In the genomic region with DNA sequence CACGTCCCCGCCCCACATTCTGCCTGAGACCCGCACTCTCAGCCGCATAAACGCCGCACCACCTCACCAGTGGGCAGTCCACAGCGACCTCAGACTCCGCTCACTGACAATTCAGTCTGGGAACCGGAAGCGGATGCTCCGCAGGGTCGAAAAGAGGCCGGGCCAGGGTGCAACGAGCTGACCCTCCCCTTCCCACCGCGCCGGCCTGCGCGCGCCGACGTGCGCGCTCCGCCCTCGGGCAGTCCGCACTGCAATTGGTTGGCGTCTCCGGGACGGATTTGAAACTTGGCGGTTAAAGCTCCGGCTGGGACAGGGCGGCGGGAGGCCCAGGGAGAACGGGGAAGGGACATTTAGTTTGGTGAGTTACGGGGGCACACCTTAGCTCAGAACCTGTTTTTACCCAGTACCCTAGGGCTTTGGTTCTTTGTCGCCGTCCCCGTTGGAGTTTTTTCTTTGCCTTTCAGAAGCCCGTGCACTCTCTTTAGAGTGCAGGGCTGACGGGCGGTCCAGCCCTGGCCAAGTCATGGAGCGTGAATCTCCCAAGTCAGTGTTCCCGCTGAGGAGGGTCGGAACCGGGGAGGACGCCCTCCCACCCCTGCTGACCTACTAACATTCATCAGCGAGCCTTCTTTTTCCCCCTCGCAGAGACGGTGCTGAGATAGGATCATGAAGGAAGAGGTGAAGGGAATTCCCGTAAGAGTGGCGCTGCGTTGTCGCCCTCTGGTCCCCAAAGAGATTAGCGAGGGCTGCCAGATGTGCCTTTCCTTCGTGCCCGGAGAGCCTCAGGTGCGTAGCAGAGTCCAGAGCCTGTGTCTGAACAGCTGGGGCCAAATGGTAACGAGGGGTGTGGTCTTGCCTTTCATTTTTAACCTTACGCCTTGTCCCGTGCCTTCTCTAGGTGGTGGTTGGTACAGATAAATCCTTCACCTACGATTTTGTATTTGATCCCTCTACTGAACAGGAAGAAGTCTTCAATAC, we compare ENCODE assay signal across 8 cellular contexts. TPM values are rescaled to one million over a fixed set of nuclear protein-coding genes. Genes with fewer than 3 reads are reported as not detected.
A peak's percentile ranks its signal among the peaks of the same experiment; 100 is the strongest.
DNase-seq lines count a peak whose midpoint lies in the region; ATAC-seq lines count a peak whose summit lies in the region.

A gene with protein sequence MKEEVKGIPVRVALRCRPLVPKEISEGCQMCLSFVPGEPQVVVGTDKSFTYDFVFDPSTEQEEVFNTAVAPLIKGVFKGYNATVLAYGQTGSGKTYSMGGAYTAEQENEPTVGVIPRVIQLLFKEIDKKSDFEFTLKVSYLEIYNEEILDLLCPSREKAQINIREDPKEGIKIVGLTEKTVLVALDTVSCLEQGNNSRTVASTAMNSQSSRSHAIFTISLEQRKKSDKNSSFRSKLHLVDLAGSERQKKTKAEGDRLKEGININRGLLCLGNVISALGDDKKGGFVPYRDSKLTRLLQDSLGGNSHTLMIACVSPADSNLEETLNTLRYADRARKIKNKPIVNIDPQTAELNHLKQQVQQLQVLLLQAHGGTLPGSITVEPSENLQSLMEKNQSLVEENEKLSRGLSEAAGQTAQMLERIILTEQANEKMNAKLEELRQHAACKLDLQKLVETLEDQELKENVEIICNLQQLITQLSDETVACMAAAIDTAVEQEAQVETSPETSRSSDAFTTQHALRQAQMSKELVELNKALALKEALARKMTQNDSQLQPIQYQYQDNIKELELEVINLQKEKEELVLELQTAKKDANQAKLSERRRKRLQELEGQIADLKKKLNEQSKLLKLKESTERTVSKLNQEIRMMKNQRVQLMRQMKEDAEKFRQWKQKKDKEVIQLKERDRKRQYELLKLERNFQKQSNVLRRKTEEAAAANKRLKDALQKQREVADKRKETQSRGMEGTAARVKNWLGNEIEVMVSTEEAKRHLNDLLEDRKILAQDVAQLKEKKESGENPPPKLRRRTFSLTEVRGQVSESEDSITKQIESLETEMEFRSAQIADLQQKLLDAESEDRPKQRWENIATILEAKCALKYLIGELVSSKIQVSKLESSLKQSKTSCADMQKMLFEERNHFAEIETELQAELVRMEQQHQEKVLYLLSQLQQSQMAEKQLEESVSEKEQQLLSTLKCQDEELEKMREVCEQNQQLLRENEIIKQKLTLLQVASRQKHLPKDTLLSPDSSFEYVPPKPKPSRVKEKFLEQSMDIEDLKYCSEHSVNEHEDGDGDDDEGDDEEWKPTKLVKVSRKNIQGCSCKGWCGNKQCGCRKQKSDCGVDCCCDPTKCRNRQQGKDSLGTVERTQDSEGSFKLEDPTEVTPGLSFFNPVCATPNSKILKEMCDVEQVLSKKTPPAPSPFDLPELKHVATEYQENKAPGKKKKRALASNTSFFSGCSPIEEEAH (plus strand): TSS at position 312 of the 978 bp plus-strand sequence. CDS start 355 bp downstream, at position 667.
A gene with protein sequence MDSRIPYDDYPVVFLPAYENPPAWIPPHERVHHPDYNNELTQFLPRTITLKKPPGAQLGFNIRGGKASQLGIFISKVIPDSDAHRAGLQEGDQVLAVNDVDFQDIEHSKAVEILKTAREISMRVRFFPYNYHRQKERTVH (minus strand): TSS at position 135 of the 978 bp plus-strand sequence. CDS start 586 bp downstream, outside the sequence.

- peaks cover 3% of the 10 kb centered on the region for H3K4me1 ChIP-seq in CD4-positive, CD25-positive, alpha-beta regulatory T cell (ENCODE audit: control insufficient read depth, insufficient read depth, low read length, poor library complexity, severe bottlenecking)

- H3K27ac Mint-ChIP-seq in CD4-positive, CD25-positive, alpha-beta regulatory T cell: peak within 1 kb of the TSS; percentile 74 to 87 (median 86)
- H3K27ac Mint-ChIP-seq in activated CD8-positive, alpha-beta T cell treated with anti-CD3 and anti-CD28 coated beads, Interleukin-2, amount 10 ng/mL, durations not matched to agents 7 days and 5 days: peak within 1 kb of the TSS; percentile 94

- H3K9me3 ChIP-seq in CD4-positive, CD25-positive, alpha-beta regulatory T cell (ENCODE audit: control insufficient read depth in 2 of 2, low read length in 2 of 2): no peaks in the 10 kb centered on the region

- CTCF ChIA-PET in activated CD8-positive, alpha-beta T cell treated with anti-CD3 and anti-CD28 coated beads, Interleukin-2, amount 10 ng/mL, durations not matched to agents 7 days and 5 days (lab: Charles Lee): no interaction called here

- H3K9me3 Mint-ChIP-seq in CD4-positive, CD25-positive, alpha-beta regulatory T cell: no peaks in the 10 kb centered on the region
- no peaks in the 10 kb centered on the region for H3K9me3 Mint-ChIP-seq in activated CD8-positive, alpha-beta T cell treated with anti-CD3 and anti-CD28 coated beads, Interleukin-2, amount 10 ng/mL, durations not matched to agents 7 days and 5 days (ENCODE audit: insufficient read depth)

- peaks cover 8% of the 10 kb centered on the region for H3K36me3 Mint-ChIP-seq in CD4-positive, CD25-positive, alpha-beta regulatory T cell
- H3K36me3 Mint-ChIP-seq in activated CD8-positive, alpha-beta T cell treated with anti-CD3 and anti-CD28 coated beads, Interleukin-2, amount 10 ng/mL, durations not matched to agents 7 days and 5 days (ENCODE audit: low read depth): peaks cover 46% of the 10 kb centered on the region

- H3K4me3 Mint-ChIP-seq in CD4-positive, CD25-positive, alpha-beta regulatory T cell: peak within 1 kb of the TSS; percentile 89 to 97 (median 91)
- H3K4me3 Mint-ChIP-seq in activated CD8-positive, alpha-beta T cell treated with anti-CD3 and anti-CD28 coated beads, Interleukin-2, amount 10 ng/mL, durations not matched to agents 7 days and 5 days: peak within 1 kb of the TSS; percentile 94

- H3K4me1 Mint-ChIP-seq in CD4-positive, CD25-positive, alpha-beta regulatory T cell: peaks cover 5 to 27% (median 11%) of the 10 kb centered on the region in 4 donors
- H3K4me1 Mint-ChIP-seq in activated CD8-positive, alpha-beta T cell treated with anti-CD3 and anti-CD28 coated beads, Interleukin-2, amount 10 ng/mL, durations not matched to agents 7 days and 5 days (ENCODE audit: low read depth): peaks cover 30% of the 10 kb centered on the region

- peaks cover 3% of the 10 kb centered on the region for H3K36me3 ChIP-seq in CD4-positive, CD25-positive, alpha-beta regulatory T cell (ENCODE audit: control insufficient read depth, insufficient read depth, low read length)

- peak; percentile 74 to 90 (median 80) for DNase-seq in CD4-positive, CD25-positive, alpha-beta regulatory T cell
- DNase-seq in NCI-H774 (lab: John Stamatoyannopoulos, UW) (peak; percentile 70), medulla oblongata (ENCODE audit: extremely low spot score) (peak; percentile 77)
- DNase-seq in activated CD8-positive, alpha-beta T cell treated with anti-CD3 and anti-CD28 coated beads, Interleukin-2, amount 10 ng/mL, durations not matched to agents 7 days and 5 days: peak; percentile 87
- DNase-seq in effector CD4-positive, alpha-beta T cell: peak; percentile 60
- peak; percentile 58 to 67 (median 61) for DNase-seq in stimulated activated CD4-positive, alpha-beta T cell treated with anti-CD3 and anti-CD28 coated beads, TNF-alpha, amount 100 ng/mL, for 48 hours (ENCODE audit: low read depth in 3 of 3)

- H3K4me3 ChIP-seq in CD4-positive, CD25-positive, alpha-beta regulatory T cell (ENCODE audit: low read depth, low read length): peak within 1 kb of the TSS; percentile 75

- peak within 1 kb of the TSS; percentile 63 for H3K27ac ChIP-seq in CD4-positive, CD25-positive, alpha-beta regulatory T cell (ENCODE audit: insufficient read depth, low read length, poor library complexity, severe bottlenecking)

- no peaks in the 10 kb centered on the region for H3K27me3 Mint-ChIP-seq in CD4-positive, CD25-positive, alpha-beta regulatory T cell
- H3K27me3 Mint-ChIP-seq in activated CD8-positive, alpha-beta T cell treated with anti-CD3 and anti-CD28 coated beads, Interleukin-2, amount 10 ng/mL, durations not matched to agents 7 days and 5 days (ENCODE audit: low read depth): no peaks in the 10 kb centered on the region

- H3K27me3 ChIP-seq in CD4-positive, CD25-positive, alpha-beta regulatory T cell (ENCODE audit: control insufficient read depth, insufficient read depth, low read length): no peaks in the 10 kb centered on the region

- peak; percentile 97 to 98 for ATAC-seq in CD4-positive, CD25-positive, alpha-beta regulatory T cell (ENCODE audit: low read depth in 2 of 2)
- peak; percentile 95 for ATAC-seq in GM19351 (IDR thresholded peaks at IDR 0.05; ENCODE audit: unreplicated experiment)
- peak; percentile 98 for ATAC-seq in HG03520 (IDR thresholded peaks at IDR 0.05; ENCODE audit: unreplicated experiment)
- peak; percentile 99 for ATAC-seq in activated CD8-positive, alpha-beta T cell treated with anti-CD3 and anti-CD28 coated beads, Interleukin-2, amount 10 ng/mL, durations not matched to agents 7 days and 5 days

- POLR2A ChIA-PET in activated CD8-positive, alpha-beta T cell treated with anti-CD3 and anti-CD28 coated beads, Interleukin-2, amount 10 ng/mL, durations not matched to agents 7 days and 5 days (lab: Charles Lee): interaction anchor here (0.6 to 2.1 kb wide), 7 partner anchors 9 to 892 kb away, joined by 3 to 7 read pairs (median 3); a partner anchor contains a TSS

RNA-seq across cellular contexts. Expression of the first gene that starts in this region (rescaled TPM):
- 0.42 TPM for total RNA-seq in CD4-positive, CD25-positive, alpha-beta regulatory T cell
- polyA plus RNA-seq in CD4-positive, CD25-positive, alpha-beta regulatory T cell: 1 to 10 TPM in 1 of 4 donors, under 1 TPM in 3; 0.34 to 1.2 (median 0.55) TPM
- total RNA-seq in activated CD8-positive, alpha-beta T cell treated with anti-CD3 and anti-CD28 coated beads, Interleukin-2, amount 10 ng/mL, durations not matched to agents 7 days and 5 days: 10 to 100 TPM; 41.3 to 44.3 TPM

RNA-seq across cellular contexts. Expression of the second gene that starts in this region (rescaled TPM):
- total RNA-seq in CD4-positive, CD25-positive, alpha-beta regulatory T cell: 18.7 TPM
- polyA plus RNA-seq in CD4-positive, CD25-positive, alpha-beta regulatory T cell: 10 to 100 TPM; 53.7 to 84.3 (median 64.4) TPM
- total RNA-seq in activated CD8-positive, alpha-beta T cell treated with anti-CD3 and anti-CD28 coated beads, Interleukin-2, amount 10 ng/mL, durations not matched to agents 7 days and 5 days: 10 to 100 TPM; 38.7 to 39.7 TPM

Comparison
In these comparisons a context has a peak if more than half of its experiments do, and no peak if none do; other contexts are left out.
1. Peak in every context shown above with its lines: DNase-seq, ATAC-seq, H3K4me3 ChIP-seq and H3K27ac ChIP-seq.
2. RNA of the first gene that starts in this region (total RNA-seq): 41.3 to 44.3 TPM in activated CD8-positive, alpha-beta T cell treated with anti-CD3 and anti-CD28 coated beads, Interleukin-2, amount 10 ng/mL, durations not matched to agents 7 days and 5 days; 0.42 TPM in CD4-positive, CD25-positive, alpha-beta regulatory T cell (single experiment); every median in the first group is over 10 times any median in the second.